In genomic region chr15:68114840-68115239, GRCh38 we compare ENCODE assay signal across 10 cellular contexts.
DNase-seq lines count a peak whose midpoint lies in the region; ATAC-seq, FAIRE-seq and TF ChIP-seq lines count a peak whose summit lies in the region.
"Had no signal": no experiment of that assay in that cellular context is flagged by ENCODE, and none has a peak within 500 bp of the region (broad histone marks: within the 10 kb centered on the region; RNA-seq: fewer than 3 reads in every experiment).

No MANE protein-coding gene starts in this region.

- H3K36me3 ChIP-seq in MM.1S (replicated peaks; ENCODE audit: insufficient read depth, low read length) (no peaks in the 10 kb centered on the region), bronchial epithelial cell (ENCODE audit: control insufficient read depth, insufficient read depth, low read length) (no peaks in the 10 kb centered on the region), neutrophil (no peaks in the 10 kb centered on the region)

- peak overlapping the region in 6 of 7 donors; percentile 39 to 90 (median 68) for H3K27ac Mint-ChIP-seq in CD14-positive monocyte

- H3K4me1 Mint-ChIP-seq in CD14-positive monocyte: peaks cover 45% of the 10 kb centered on the region

- peak overlapping the region; percentile 57 for H3K4me3 ChIP-seq in MM.1S (ENCODE audit: low read length)
- peak overlapping the region; percentile 7 for H3K4me3 ChIP-seq in bronchial epithelial cell (ENCODE audit: low read depth, low read length)
- H3K4me3 ChIP-seq in neutrophil (ENCODE audit: low read depth in 1 of 2, low read length in 1 of 2): peak overlapping the region in 1 of 2 experiments; percentile 23

- no peaks in the 10 kb centered on the region for H3K9me3 ChIP-seq in MM.1S (replicated peaks; ENCODE audit: insufficient read depth, low read length)
- H3K9me3 ChIP-seq in neutrophil: no peaks in the 10 kb centered on the region

- H3K27me3 ChIP-seq in MM.1S (replicated peaks; ENCODE audit: insufficient read depth, low read length): no peaks in the 10 kb centered on the region
- H3K27me3 ChIP-seq in bronchial epithelial cell (ENCODE audit: control insufficient read depth, insufficient read depth, low read length): no peaks in the 10 kb centered on the region
- H3K27me3 ChIP-seq in neutrophil: no peaks in the 10 kb centered on the region

- no peak overlapping the region for H3K9ac ChIP-seq in MM.1S (ENCODE audit: low read length)

- peaks cover 0 to 2% (median 0%) of the 10 kb centered on the region in 7 donors for H3K9me3 Mint-ChIP-seq in CD14-positive monocyte

- peaks cover 10 to 17% of the 10 kb centered on the region in 2 donors for H3K36me3 Mint-ChIP-seq in CD14-positive monocyte

- H3K4me1 ChIP-seq in MM.1S (ENCODE audit: low read length): peaks cover 54% of the 10 kb centered on the region
- H3K4me1 ChIP-seq in neutrophil (ENCODE audit: control insufficient read depth in 1 of 2, insufficient read depth in 1 of 2, low read depth in 1 of 2, low read length in 1 of 2): peaks cover 19 to 42% of the 10 kb centered on the region in 2 experiments

- no peak for ATAC-seq in GM18870 (IDR thresholded peaks at IDR 0.05; ENCODE audit: unreplicated experiment)

- peaks cover 22% of the 10 kb centered on the region for H3F3A ChIP-seq in MM.1S (ENCODE audit: insufficient read depth, low read length)

- H3K27me3 Mint-ChIP-seq in CD14-positive monocyte (ENCODE audit: low read depth in 3 of 3): no peaks in the 10 kb centered on the region

- intact Hi-C loops in CD14-positive monocyte (cut with micrococcal nuclease): no loop called here

- no peak overlapping the region for H2AFZ ChIP-seq in MM.1S (ENCODE audit: low read length)

- no peaks in the 10 kb centered on the region for H3K9me2 ChIP-seq in MM.1S (replicated peaks; ENCODE audit: insufficient read depth, low read length)

- H3K27ac ChIP-seq in MM.1S (ENCODE audit: low read length): peak overlapping the region; percentile 54; the same call in 1 of the 2 replicates
- peak overlapping the region; percentile 59 for H3K27ac ChIP-seq in neutrophil

- H3K4me3 Mint-ChIP-seq in CD14-positive monocyte: peak overlapping the region; percentile 61 to 76

- H3K4me2 ChIP-seq in MM.1S (ENCODE audit: low read depth, low read length): peak overlapping the region; percentile 74

- H3K79me2 ChIP-seq in MM.1S (ENCODE audit: low read length): peaks cover 97% of the 10 kb centered on the region

- TF ChIP-seq CTCF in CD14-positive monocyte (IDR thresholded peaks at IDR 0.05) (no peak), MM.1S (IDR thresholded peaks at IDR 0.05; ENCODE audit: low read length) (no peak), bronchial epithelial cell (IDR thresholded peaks at IDR 0.05; ENCODE audit: insufficient read depth, low read length, severe bottlenecking) (no peak), neutrophil (IDR thresholded peaks at IDR 0.05) (no peak)

- no peaks in the 10 kb centered on the region for H4K20me1 ChIP-seq in MM.1S (ENCODE audit: insufficient read depth, low read length)

- no peak for FAIRE-seq in bronchial epithelial cell (lab: Jason Lieb, UNC)

- DNase-seq in CD14-positive monocyte (ENCODE audit: low spot score): no peak
- DNase-seq in MM.1S: no peak
- DNase-seq in bronchial epithelial cell (ENCODE audit: low read depth): no peak
- DNase-seq in DMS114 treated with DMSO at 0.1 percent for 48 hours (lab: John Stamatoyannopoulos, UW; ENCODE audit: unreplicated experiment): no peak
- no peak for DNase-seq in DMS79 treated with DMSO at 0.1 percent for 48 hours (lab: John Stamatoyannopoulos, UW)
- DNase-seq in dermis blood vessel endothelial cell: no peak
- DNase-seq: amniotic stem cell, hypothalamus had no signal
